ENCODE assay signal across 1 cellular context in genomic region chr5:57690724-57691123, GRCh38.
TF ChIP-seq lines count a peak whose summit lies in the region.

No MANE protein-coding gene starts in this region.

TF ChIP-seq in K562, 482 proteins besides CTCF, POLR2A, EP300 and RAD21 (continued from another document):
- TF ChIP-seq CBFA2T2 (conservative IDR thresholded peaks at IDR 0.05) (peak; percentile 32; the same call in 1 of the 2 replicates), SMARCA4 (IDR thresholded peaks at IDR 0.05) (0 out of 2 replicates have a peak, but pooled peaks have one; percentile 15), ZNF592 (IDR thresholded peaks at IDR 0.05) (0 out of 2 replicates have a peak, but pooled peaks have one; percentile 38), TCF3 (CRISPR knock-in tag; IDR thresholded peaks at IDR 0.05) (0 out of 2 replicates have a peak, but pooled peaks have one; percentile 10), CTBP1 (IDR thresholded peaks at IDR 0.05; ENCODE audit: borderline replicate concordance) (no peak), ARID1B (IDR thresholded peaks at IDR 0.05) (peak; percentile 51)
